18 cellular contexts compared by ENCODE assay signal in genomic region chr5:156589859-156590216, GRCh38.
"Had no signal": no experiment of that assay in that cellular context is flagged by ENCODE, and none has a peak within 500 bp of the region (broad histone marks: within the 10 kb centered on the region; RNA-seq: fewer than 3 reads in every experiment).

No MANE protein-coding gene starts in this region.

- DNase-seq: activated CD4-positive, alpha-beta memory T cell treated with anti-CD3 and anti-CD28 coated beads for 36 hours; activated CD4-positive, alpha-beta T cell treated with anti-CD3 and anti-CD28 coated beads for 36 hours; activated CD8-positive, alpha-beta memory T cell treated with anti-CD3 and anti-CD28 coated beads, Interleukin-2, amount 10 ng/mL, durations not matched to agents 7 days and 5 days; activated gamma-delta T cell; activated T-cell treated with anti-CD3 and anti-CD28 coated beads, Interleukin-2, amount 50 U/mL, for 1 hour; body of pancreas; effector memory CD8-positive, alpha-beta T cell; lower lobe of right lung; naive B cell; stimulated activated CD4-positive, alpha-beta T cell treated with anti-CD3 and anti-CD28 coated beads, Interleukin-15, amount 100 ng/mL, for 24 hours; stimulated activated CD4-positive, alpha-beta T cell treated with anti-CD3 and anti-CD28 coated beads, Interleukin-4, amount 100 ng/mL, for 24 hours; stimulated activated naive CD4-positive, alpha-beta T cell treated with Interleukin-2 at 50 U/mL for 16 hours; T-helper 17 cell had no signal

- H3K27ac ChIP-seq: body of pancreas, epithelial cell of prostate, lower lobe of right lung, parathyroid adenoma, right atrium auricular region, skin epidermis, suprapubic skin had no signal
